In the genomic region with DNA sequence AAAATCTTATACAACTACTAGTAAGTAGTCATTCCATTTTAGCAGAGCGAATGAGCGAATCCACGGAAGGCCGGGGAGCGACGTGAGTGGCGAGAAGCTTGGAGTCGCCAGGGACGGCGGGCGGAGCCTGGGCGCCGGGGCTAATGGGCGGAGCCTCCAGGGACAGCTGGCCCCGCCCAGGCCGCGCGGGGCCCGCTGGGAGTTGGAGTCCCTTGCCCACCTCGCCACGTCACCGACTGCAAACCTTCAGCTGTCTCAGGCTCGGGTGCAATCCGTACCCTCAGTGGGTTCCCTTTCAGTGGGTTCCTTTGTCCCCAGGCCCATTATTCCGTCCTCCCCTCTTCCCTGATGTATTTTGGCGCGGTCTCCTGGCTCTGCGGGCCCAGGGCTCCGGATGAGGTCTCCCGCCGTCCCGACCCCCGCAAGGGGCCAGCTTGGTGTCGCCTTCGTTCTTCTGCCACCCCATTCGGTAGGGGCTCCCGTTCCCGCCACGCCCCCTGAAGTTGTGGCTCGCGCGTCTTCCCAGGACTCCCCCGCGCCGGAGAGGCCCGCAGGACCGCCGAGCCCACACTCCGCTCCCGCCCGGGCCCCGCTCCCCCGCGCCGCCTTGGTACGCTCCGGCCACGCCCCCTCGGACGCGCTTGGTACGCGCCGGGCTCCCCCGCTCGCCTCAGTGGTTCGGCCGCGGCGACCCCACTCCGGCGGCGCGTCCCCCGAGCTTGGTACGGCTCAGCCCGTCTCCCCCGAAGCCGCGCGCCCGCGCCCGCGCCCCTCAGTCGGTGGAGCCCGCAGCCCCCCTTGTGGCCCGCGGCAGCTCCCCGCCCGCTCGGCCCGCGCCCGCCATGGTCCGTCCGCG, we compare ENCODE assay signal across 8 cellular contexts. TPM values are rescaled to one million over a fixed set of nuclear protein-coding genes. Genes with fewer than 3 reads are reported as not detected.
DNase-seq lines count a peak whose midpoint lies in the region; ATAC-seq and TF ChIP-seq lines count a peak whose summit lies in the region.

A gene (plus strand): TSS at position 673 of the 856 bp plus-strand sequence.

- peak within 1 kb of the TSS; percentile 93 for H3K4me3 Mint-ChIP-seq in nephron progenitor cell
- H3K4me3 Mint-ChIP-seq in stimulated activated naive CD8-positive, alpha-beta T cell treated with anti-CD3 and anti-CD28 coated beads, Interleukin-15, Interleukin-2, amounts not matched to agents 100 ng/mL and 50 ng/mL, for 24 hours: peak within 1 kb of the TSS; percentile 86

- H3K4me2 ChIP-seq in DOHH2 (ENCODE audit: low read length) (peak within 1 kb of the TSS; percentile 99), Loucy (ENCODE audit: low read depth, low read length, poor library complexity, severe bottlenecking) (peak within 1 kb of the TSS; percentile 95)

- peak; percentile 74 for ATAC-seq in RWPE2 (ENCODE audit: low read depth)

- H3K9me3 ChIP-seq in DOHH2 (ENCODE audit: control insufficient read depth, insufficient read depth, low read length) (no peaks in the 10 kb centered on the region), Loucy (ENCODE audit: insufficient read depth, low read depth, low read length) (no peaks in the 10 kb centered on the region), RWPE2 (ENCODE audit: severe bottlenecking) (no peaks in the 10 kb centered on the region)

- H3K27ac ChIP-seq in DOHH2 (ENCODE audit: low read depth, low read length): peak within 1 kb of the TSS; percentile 83
- peak within 1 kb of the TSS; percentile 85 for H3K27ac ChIP-seq in RWPE2 (ENCODE audit: poor library complexity, severe bottlenecking)

- peaks cover 12% of the 10 kb centered on the region for H3F3A ChIP-seq in DOHH2 (ENCODE audit: control insufficient read depth, insufficient read depth)
- 0 out of 2 replicates have a peak, but pooled peaks cover 3% of the 10 kb centered on the region for H3F3A ChIP-seq in Loucy (ENCODE audit: low read depth)

- DNase-seq in H4 (ENCODE audit: low spot score): peak; percentile 91
- DNase-seq in RWPE2 (ENCODE audit: low spot score): peak; percentile 93
- DNase-seq in activated T-helper 9 cell treated with anti-CD3 and anti-CD28 coated beads, Interleukin-2, amount 50 U/mL, for 16 hours (ENCODE audit: low read depth): peak; percentile 81
- peak; percentile 89 for DNase-seq in fibroblast of the aortic adventitia (ENCODE audit: low read depth)
- DNase-seq in nephron progenitor cell: peak; percentile 96

- H2AFZ ChIP-seq in Loucy (ENCODE audit: low read length): peak within 1 kb of the TSS; percentile 99

- H3K4me1 ChIP-seq in DOHH2 (ENCODE audit: control insufficient read depth, low read length) (peaks cover 45% of the 10 kb centered on the region), Loucy (ENCODE audit: insufficient read depth, low read length, poor library complexity, severe bottlenecking) (peaks cover 32% of the 10 kb centered on the region), RWPE2 (ENCODE audit: insufficient read depth, poor library complexity, severe bottlenecking) (peaks cover 21% of the 10 kb centered on the region)

- H3K4me3 ChIP-seq in DOHH2 (ENCODE audit: low read length): peak within 1 kb of the TSS; percentile 81
- peak within 1 kb of the TSS; percentile 99 for H3K4me3 ChIP-seq in Loucy (ENCODE audit: low read length, poor library complexity, severe bottlenecking)
- peak within 1 kb of the TSS; percentile 100 for H3K4me3 ChIP-seq in RWPE2 (ENCODE audit: severe bottlenecking)
- H3K4me3 ChIP-seq in fibroblast of the aortic adventitia (ENCODE audit: low read depth, low read length): peak within 1 kb of the TSS; percentile 90

- H3K27me3 ChIP-seq in DOHH2 (ENCODE audit: control insufficient read depth, low read length): no peaks in the 10 kb centered on the region; the same call in 1 of the 2 replicates
- no peaks in the 10 kb centered on the region for H3K27me3 ChIP-seq in Loucy (ENCODE audit: insufficient read depth, low read length, poor library complexity, severe bottlenecking)
- no peaks in the 10 kb centered on the region for H3K27me3 ChIP-seq in RWPE2 (ENCODE audit: insufficient read depth, poor library complexity, severe bottlenecking)

- TF ChIP-seq CTCF in DOHH2 (IDR thresholded peaks at IDR 0.05; ENCODE audit: low read depth, low read length, poor library complexity, severe bottlenecking): no peak
- no peak for TF ChIP-seq CTCF in Loucy (conservative IDR thresholded peaks at IDR 0.05; ENCODE audit: low read length)
- no peak for TF ChIP-seq CTCF in RWPE2 (IDR thresholded peaks at IDR 0.05; ENCODE audit: poor library complexity, severe bottlenecking)
- no peak for TF ChIP-seq CTCF in fibroblast of the aortic adventitia (IDR thresholded peaks at IDR 0.05; ENCODE audit: insufficient read depth, low read length)
- no peak for TF ChIP-seq CTCF in nephron progenitor cell (IDR thresholded peaks at IDR 0.05)

- peaks cover 29% of the 10 kb centered on the region for H3K4me1 Mint-ChIP-seq in nephron progenitor cell
- H3K4me1 Mint-ChIP-seq in stimulated activated naive CD8-positive, alpha-beta T cell treated with anti-CD3 and anti-CD28 coated beads, Interleukin-15, Interleukin-2, amounts not matched to agents 100 ng/mL and 50 ng/mL, for 24 hours (ENCODE audit: low read depth): peaks cover 45% of the 10 kb centered on the region

- H3K27ac Mint-ChIP-seq in nephron progenitor cell: peak within 1 kb of the TSS; percentile 99
- peak within 1 kb of the TSS; percentile 91 for H3K27ac Mint-ChIP-seq in stimulated activated naive CD8-positive, alpha-beta T cell treated with anti-CD3 and anti-CD28 coated beads, Interleukin-15, Interleukin-2, amounts not matched to agents 100 ng/mL and 50 ng/mL, for 24 hours

- H3K36me3 ChIP-seq in DOHH2 (ENCODE audit: control insufficient read depth, low read length): peaks cover 24% of the 10 kb centered on the region
- peaks cover 5% of the 10 kb centered on the region; the same call in 1 of the 2 replicates for H3K36me3 ChIP-seq in Loucy (ENCODE audit: insufficient read depth, low read length)
- H3K36me3 ChIP-seq in RWPE2 (ENCODE audit: low read depth): peaks cover 11% of the 10 kb centered on the region

- H3K9me2 ChIP-seq in DOHH2 (replicated peaks; ENCODE audit: control insufficient read depth, low read length) (no peaks in the 10 kb centered on the region), Loucy (replicated peaks; ENCODE audit: low read depth, low read length) (no peaks in the 10 kb centered on the region)

- H3K27me3 Mint-ChIP-seq in nephron progenitor cell (ENCODE audit: low read depth, poor library complexity): peaks cover 2% of the 10 kb centered on the region
- H3K27me3 Mint-ChIP-seq in stimulated activated naive CD8-positive, alpha-beta T cell treated with anti-CD3 and anti-CD28 coated beads, Interleukin-15, Interleukin-2, amounts not matched to agents 100 ng/mL and 50 ng/mL, for 24 hours: no peaks in the 10 kb centered on the region

- peak within 1 kb of the TSS; percentile 90 for H3K9ac ChIP-seq in Loucy (ENCODE audit: low read depth, low read length, poor library complexity, severe bottlenecking)

- H3K79me2 ChIP-seq in DOHH2 (ENCODE audit: control insufficient read depth, low read length) (peaks cover 33% of the 10 kb centered on the region), Loucy (ENCODE audit: insufficient read depth, low read length) (peaks cover 37% of the 10 kb centered on the region)

- H3K9me3 Mint-ChIP-seq in nephron progenitor cell: peaks cover 26% of the 10 kb centered on the region
- H3K9me3 Mint-ChIP-seq in stimulated activated naive CD8-positive, alpha-beta T cell treated with anti-CD3 and anti-CD28 coated beads, Interleukin-15, Interleukin-2, amounts not matched to agents 100 ng/mL and 50 ng/mL, for 24 hours: no peaks in the 10 kb centered on the region

- H3K36me3 Mint-ChIP-seq in nephron progenitor cell (ENCODE audit: low read depth): peaks cover 48% of the 10 kb centered on the region
- peaks cover 13% of the 10 kb centered on the region for H3K36me3 Mint-ChIP-seq in stimulated activated naive CD8-positive, alpha-beta T cell treated with anti-CD3 and anti-CD28 coated beads, Interleukin-15, Interleukin-2, amounts not matched to agents 100 ng/mL and 50 ng/mL, for 24 hours (ENCODE audit: low read depth)

- H4K20me1 ChIP-seq in DOHH2 (ENCODE audit: control insufficient read depth, insufficient read depth, low read depth, low read length) (peaks cover 13% of the 10 kb centered on the region; the same call in 1 of the 2 replicates), Loucy (ENCODE audit: insufficient read depth, low read length, poor library complexity, severe bottlenecking) (peaks cover 39% of the 10 kb centered on the region)

RNA-seq across cellular contexts. Expression of the gene that starts here (rescaled TPM):
- total RNA-seq in H4 (2014; rRNA removed; shearing (Covaris generic)): 99.9 and 101 TPM in 2 replicates
- 46.2 and 51.2 TPM in 2 replicates for total RNA-seq in fibroblast of the aortic adventitia (ENCODE audit: low replicate concordance)

Comparison
In these comparisons a context has a peak if more than half of its experiments do, and no peak if none do; other contexts are left out.
1. Peak in every context shown above with its lines: DNase-seq, ATAC-seq, H3K4me3 ChIP-seq and H3K27ac ChIP-seq.